Comparison of ENCODE assay signal across 8 cellular contexts in the genomic region with DNA sequence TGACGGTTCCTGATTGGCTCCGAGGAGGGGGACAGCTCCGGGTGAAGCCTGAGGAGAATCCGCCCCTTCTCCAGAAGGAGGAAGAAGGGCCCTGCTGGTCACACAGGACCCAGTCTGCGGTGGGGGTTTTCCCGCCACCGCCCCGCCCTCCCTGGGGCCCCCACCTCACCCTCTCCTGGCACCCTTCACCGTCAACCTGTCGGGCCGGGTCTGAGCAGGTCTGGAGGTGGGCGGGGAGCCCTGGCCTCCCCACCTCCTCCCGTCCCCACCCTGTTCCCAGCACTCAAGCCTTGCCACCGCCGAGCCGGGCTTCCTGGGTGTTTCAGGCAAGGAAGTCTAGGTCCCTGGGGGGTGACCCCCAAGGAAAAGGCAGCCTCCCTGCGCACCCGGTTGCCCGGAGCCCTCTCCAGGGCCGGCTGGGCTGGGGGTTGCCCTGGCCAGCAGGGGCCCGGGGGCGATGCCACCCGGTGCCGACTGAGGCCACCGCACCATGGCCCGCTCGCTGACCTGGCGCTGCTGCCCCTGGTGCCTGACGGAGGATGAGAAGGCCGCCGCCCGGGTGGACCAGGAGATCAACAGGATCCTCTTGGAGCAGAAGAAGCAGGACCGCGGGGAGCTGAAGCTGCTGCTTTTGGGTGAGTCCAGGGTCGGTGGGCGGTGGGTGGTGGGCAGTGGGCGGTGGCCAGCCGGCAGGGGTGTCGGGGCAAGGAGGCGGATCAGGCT. TPM values are rescaled to one million over a fixed set of nuclear protein-coding genes. Genes with fewer than 3 reads are reported as not detected.
DNase-seq lines count a peak whose midpoint lies in the region; ATAC-seq and TF ChIP-seq lines count a peak whose summit lies in the region.

Gene GNA15, plus strand, starts transcription at position 73 of the 723 bp plus-strand sequence. Its CDS starts 418 bp downstream, at position 491.

- H3K9ac ChIP-seq in SK-N-SH = no peak within 1 kb of the TSS

- no peaks in the 10 kb centered on the region for H3K9me3 ChIP-seq in SK-N-SH

- 86% methylated on average over 27 of the region's 40 CpGs for WGBS in SK-N-SH (ENCODE audit: low lambda C conversion rate)

- H3K9me2 ChIP-seq in SK-N-SH = no peaks in the 10 kb centered on the region

- no peaks in the 10 kb centered on the region for H3K36me3 ChIP-seq in SK-N-SH (replicated peaks in 1 of 2; ENCODE audit: control insufficient read depth in 1 of 2, insufficient read depth in 2 of 2, low read length in 1 of 2)

- POLR2A ChIA-PET in SK-N-SH (lab: Yijun Ruan, JAX) = no interaction called here

- H3K4me3 ChIP-seq in epithelial cell of esophagus (ENCODE audit: low read length) = peak within 1 kb of the TSS; percentile 67
- no peak within 1 kb of the TSS for H3K4me3 ChIP-seq in SK-N-SH (ENCODE audit: low read depth in 2 of 2, low read length in 1 of 2)

- peak; percentile 65 for DNase-seq in T-helper 22 cell (ENCODE audit: low read depth)
- DNase-seq in epithelial cell of esophagus (ENCODE audit: low read depth) = peak; percentile 89
- DNase-seq in stimulated activated CD4-positive, alpha-beta T cell treated with anti-CD3 and anti-CD28 coated beads, Interleukin-4, amount 100 ng/mL, for 1 hour = peak; percentile 32
- no peak for DNase-seq in SK-N-SH
- no peak for DNase-seq in hepatic stellate cell (ENCODE audit: low spot score)

- CTCF ChIA-PET in SK-N-SH (lab: Yijun Ruan, JAX) = interaction anchor here (1.0 kb wide), 1 partner anchor 185 kb away, joined by 6 read pairs; no protein-coding TSS in a partner anchor

- TF ChIP-seq RAD21 in SK-N-SH (IDR thresholded peaks at IDR 0.05; ENCODE audit: low read length) = no peak

- peak; percentile 38 for ATAC-seq in GM21423 (IDR thresholded peaks at IDR 0.05; ENCODE audit: unreplicated experiment)
- ATAC-seq in GM18511 (IDR thresholded peaks at IDR 0.05; ENCODE audit: unreplicated experiment) = no peak
- ATAC-seq in GM21381 (IDR thresholded peaks at IDR 0.05; ENCODE audit: unreplicated experiment) = no peak

- TF ChIP-seq EP300 in SK-N-SH (IDR thresholded peaks at IDR 0.05; ENCODE audit: borderline replicate concordance in 1 of 2, low read depth in 1 of 2, low read length in 1 of 2) = no peak

- no peak within 1 kb of the TSS; a peak in 1 of 4 replicates for H3K27ac ChIP-seq in SK-N-SH (ENCODE audit: low read depth in 2 of 2, low read length in 1 of 2)

- H3K4me2 ChIP-seq in SK-N-SH = no peak within 1 kb of the TSS

- H3K79me2 ChIP-seq in SK-N-SH (ENCODE audit: insufficient read depth) = no peaks in the 10 kb centered on the region

- no peaks in the 10 kb centered on the region for H4K20me1 ChIP-seq in SK-N-SH (ENCODE audit: insufficient read depth)

- H3F3A ChIP-seq in SK-N-SH (replicated peaks; ENCODE audit: insufficient read depth) = peaks cover 15% of the 10 kb centered on the region

- peaks cover 0 to 2% of the 10 kb centered on the region in 2 experiments; a peak in 1 of 4 replicates for H3K4me1 ChIP-seq in SK-N-SH (ENCODE audit: control insufficient read depth in 1 of 2, insufficient read depth in 2 of 2, low read depth in 1 of 2, low read length in 1 of 2)

- no peaks in the 10 kb centered on the region for H3K27me3 ChIP-seq in SK-N-SH (ENCODE audit: insufficient read depth)

- H2AFZ ChIP-seq in SK-N-SH (ENCODE audit: low read depth) = no peak within 1 kb of the TSS

- no peak for TF ChIP-seq CTCF in epithelial cell of esophagus (IDR thresholded peaks at IDR 0.05; ENCODE audit: insufficient read depth, low read depth, low read length, missing control alignments)
- no peak for TF ChIP-seq CTCF in SK-N-SH (IDR thresholded peaks at IDR 0.05)

TF ChIP-seq in SK-N-SH, 30 proteins besides CTCF, POLR2A, EP300 and RAD21:
- TF ChIP-seq MEF2A (IDR thresholded peaks at IDR 0.05; ENCODE audit: borderline replicate concordance, low read depth) (no peak), ELF1 (IDR thresholded peaks at IDR 0.05) (no peak)
TF ChIP-seq in SK-N-SH: peak in this region for 0.

RNA-seq across cellular contexts. Expression of gene GNA15, which starts in this region (rescaled TPM):
- 0.05 and 0.13 TPM in 2 replicates for polyA plus RNA-seq in SK-N-SH (2012; rRNA removed)
- 0.03 and 0.04 TPM in 2 replicates for polyA plus RNA-seq in SK-N-SH (2012; cell fraction: cytosol; rRNA removed)
- polyA plus RNA-seq in SK-N-SH (2012; cell fraction: nucleus; rRNA removed) = 0.15 and 0.21 TPM in 2 replicates

Comparison
In these comparisons a context has a peak if more than half of its experiments do, and no peak if none do; other contexts are left out.
1. DNase-seq: peak in T-helper 22 cell (single experiment), epithelial cell of esophagus (single experiment) and stimulated activated CD4-positive, alpha-beta T cell treated with anti-CD3 and anti-CD28 coated beads, Interleukin-4, amount 100 ng/mL, for 1 hour (single experiment); none in SK-N-SH (single experiment) and hepatic stellate cell (single experiment).